11 cellular contexts compared by ENCODE assay signal in genomic region chr5:61673007-61673735, GRCh38.
A peak's percentile ranks its signal among the peaks of the same experiment; 100 is the strongest.
DNase-seq lines count a peak whose midpoint lies in the region; ATAC-seq lines count a peak whose summit lies in the region.
"Had no signal": no experiment of that assay in that cellular context is flagged by ENCODE, and none has a peak within 500 bp of the region (broad histone marks: within the 10 kb centered on the region; RNA-seq: fewer than 3 reads in every experiment).

No MANE protein-coding gene starts in this region.

- intact Hi-C loops in left colon (cut with DNase I, micrococcal nuclease): no loop called here

- peak; percentile 54 for ATAC-seq in HG02623 (IDR thresholded peaks at IDR 0.05; ENCODE audit: unreplicated experiment)
- ATAC-seq in left colon: peak; percentile 90
- no peak for ATAC-seq in GM19452 (IDR thresholded peaks at IDR 0.05; ENCODE audit: unreplicated experiment)
- ATAC-seq: activated T-helper 17 cell treated with anti-CD3 and anti-CD28 coated beads, Interleukin-2, amount 50 U/mL, for 72 hours had no signal

- DNase-seq in AG08395 (ENCODE audit: low spot score) (peak; percentile 21), amniotic epithelial cell (ENCODE audit: low read depth) (peak; percentile 32), left colon (peak; percentile 63 to 77), COLO829 (ENCODE audit: low spot score) (no peak), NCI-H1048 (lab: John Stamatoyannopoulos, UW) (no peak)
- DNase-seq in activated effector memory CD4-positive, alpha-beta T cell treated with Interleukin-2 at 50 U/mL for 16 hours: no peak
- DNase-seq: CD4-positive, CD25-positive, alpha-beta regulatory T cell; heart left ventricle had no signal

Comparison
In these comparisons a context has a peak if more than half of its experiments do, and no peak if none do; other contexts are left out.
1. DNase-seq: peak in AG08395 (single experiment), amniotic epithelial cell (single experiment) and left colon (2 of 2); none in COLO829 (single experiment), NCI-H1048 (single experiment) and activated effector memory CD4-positive, alpha-beta T cell treated with Interleukin-2 at 50 U/mL for 16 hours (single experiment).